1 cellular context compared by ENCODE assay signal in genomic region chr1:36154335-36154734, GRCh38.
TF ChIP-seq lines count a peak whose summit lies in the region.

No MANE protein-coding gene starts in this region.

TF ChIP-seq in WTC11, 78 proteins besides CTCF, POLR2A, EP300 and RAD21 (continued from another document):
- TF ChIP-seq ARID4B (CRISPR knock-in tag; IDR thresholded peaks at IDR 0.05; ENCODE audit: borderline replicate concordance), result no peak
- no peak for TF ChIP-seq CREB1 (CRISPR knock-in tag; IDR thresholded peaks at IDR 0.05)
- no peak for TF ChIP-seq SP1 (CRISPR knock-in tag; conservative IDR thresholded peaks at IDR 0.05)
- TF ChIP-seq TCF7 (CRISPR knock-in tag; IDR thresholded peaks at IDR 0.05; ENCODE audit: low read depth), result no peak
- TF ChIP-seq ZNF263 (CRISPR knock-in tag; IDR thresholded peaks at IDR 0.05; ENCODE audit: low read depth), result no peak
- no peak for TF ChIP-seq ZNF671 (CRISPR knock-in tag; IDR thresholded peaks at IDR 0.05)
- no peak for TF ChIP-seq ZNF425 (CRISPR knock-in tag; conservative IDR thresholded peaks at IDR 0.05)
- TF ChIP-seq AR (CRISPR knock-in tag; IDR thresholded peaks at IDR 0.05), result no peak
